10 cellular contexts compared by ENCODE assay signal in the genomic region with DNA sequence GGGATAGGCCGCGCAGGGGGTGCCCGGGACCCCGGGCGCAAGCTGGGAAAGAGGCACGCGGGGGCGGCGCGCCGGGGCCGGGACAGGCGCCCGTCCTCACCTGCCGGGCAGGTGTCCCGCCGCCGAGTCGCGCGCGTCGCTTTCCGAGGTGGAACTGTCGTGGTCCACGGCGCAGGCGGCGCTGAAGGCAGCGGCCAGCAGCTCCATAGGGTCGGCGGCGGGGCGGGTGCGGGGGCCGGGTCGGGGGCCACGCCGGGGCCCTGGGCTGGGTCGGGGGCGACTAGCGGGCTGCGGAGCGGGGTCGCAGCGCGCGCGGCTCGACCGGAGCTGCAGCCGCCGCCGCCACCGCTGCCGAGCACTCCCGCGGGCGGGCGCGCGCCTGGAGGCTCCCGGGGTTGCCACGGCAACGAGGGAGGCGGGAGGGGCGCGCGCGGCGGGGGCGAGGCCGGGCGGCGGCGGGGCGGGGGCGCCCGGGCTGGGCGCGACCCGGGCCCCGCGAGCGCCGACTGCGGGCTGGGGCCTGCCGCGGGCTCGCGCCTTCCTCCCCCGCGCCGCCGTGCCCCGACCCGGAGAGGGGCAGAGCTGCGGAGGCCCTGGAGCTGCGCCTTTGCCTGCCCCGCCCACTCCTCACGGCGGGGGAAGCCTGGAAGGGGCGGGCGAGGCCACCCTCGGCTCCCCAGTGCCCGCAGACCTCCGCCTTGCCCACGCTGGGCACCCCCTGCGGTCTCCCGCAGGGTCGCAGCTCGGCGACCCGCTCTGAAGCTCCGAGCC. TPM values are rescaled to one million over a fixed set of nuclear protein-coding genes. Genes with fewer than 3 reads are reported as not detected.
DNase-seq lines count a peak whose midpoint lies in the region; ATAC-seq, FAIRE-seq and TF ChIP-seq lines count a peak whose summit lies in the region.
"Had no signal": no experiment of that assay in that cellular context is flagged by ENCODE, and none has a peak within 500 bp of the region (broad histone marks: within the 10 kb centered on the region; RNA-seq: fewer than 3 reads in every experiment).

No MANE protein-coding gene starts in this region.

- H3K4me1 ChIP-seq in ES-I3 (ENCODE audit: insufficient read depth, low read length) (peaks cover 16% of the 10 kb centered on the region), pancreas (no peaks in the 10 kb centered on the region)

- peak; percentile 68 for DNase-seq in NCI-H69 (lab: John Stamatoyannopoulos, UW)
- no peak for DNase-seq in epithelial cell of proximal tubule (ENCODE audit: low read depth)
- peak in 3 of 6 donors; percentile 30 to 61 (median 54) for DNase-seq in pancreas
- no peak for DNase-seq in stimulated activated CD8-positive, alpha-beta memory T cell treated with anti-CD3 and anti-CD28 coated beads, Interleukin-4, amount 100 ng/mL, for 48 hours
- DNase-seq in SKM-1 treated with dmso at 0.1 percent for 144 hours (lab: John Stamatoyannopoulos, UW; ENCODE audit: unreplicated experiment) = no peak
- no peak for DNase-seq in NK-92 treated with Interleukin-12 subunit alpha and Interleukin-12 subunit beta, amount 100 ng/mL, for 24 hours (lab: John Stamatoyannopoulos, UW)
- DNase-seq in activated CD4-positive, alpha-beta T cell treated with anti-CD3 and anti-CD28 coated beads for 48 hours = no peak

- peak overlapping the region; percentile 52; the same call in 1 of the 2 replicates for H3K9ac ChIP-seq in ES-I3 (ENCODE audit: low read depth, low read length)

- WGBS in pancreas, 2 donors = 2 to 7% methylated on average over 29 to 115 of the region's 115 CpGs

- FAIRE-seq in pancreas (lab: Jason Lieb, UNC) = no peak

- H3K9me3 ChIP-seq in ES-I3 (ENCODE audit: control insufficient read depth, insufficient read depth, low read length) (no peaks in the 10 kb centered on the region), pancreas (no peaks in the 10 kb centered on the region)

- no peaks in the 10 kb centered on the region for H3K27me3 ChIP-seq in pancreas

- no peak for TF ChIP-seq CTCF in epithelial cell of proximal tubule (conservative IDR thresholded peaks at IDR 0.05; ENCODE audit: low read depth, low read length)
- no peak for TF ChIP-seq CTCF in pancreas (IDR thresholded peaks at IDR 0.05)

- intact Hi-C loops in pancreas (cut with DNase I) = no loop called here

- peak in 2 of 4 donors; percentile 49 to 75 for ATAC-seq in pancreas

- peak overlapping the region; percentile 31 for H3K4me3 ChIP-seq in epithelial cell of proximal tubule (ENCODE audit: low read depth, low read length)
- H3K4me3 ChIP-seq in pancreas = peak overlapping the region; percentile 11 to 46 (median 24)

- H3K27ac ChIP-seq in pancreas = no peak overlapping the region
- H3K27ac ChIP-seq: epithelial cell of prostate, VCaP had no signal

- no peaks in the 10 kb centered on the region for H3K36me3 ChIP-seq in ES-I3 (ENCODE audit: insufficient read depth, low read length)
- no peaks in the 10 kb centered on the region for H3K36me3 ChIP-seq in pancreas

RNA-seq across cellular contexts. Expression of a gene that starts 57.9 kb away (rescaled TPM):
- total RNA-seq in epithelial cell of proximal tubule (1.2 and 5.0 TPM in 2 replicates), pancreas (1 to 10 TPM in 5 of 6 donors, under 1 TPM in 1; 0.76 to 2.3 (median 1.3) TPM)
- polyA plus RNA-seq in pancreas = 10 to 100 TPM in 1 of 2 donors, 1 to 10 TPM in 1; 4.0 to 13.2 TPM
